8 cellular contexts compared by ENCODE assay signal in the genomic region with DNA sequence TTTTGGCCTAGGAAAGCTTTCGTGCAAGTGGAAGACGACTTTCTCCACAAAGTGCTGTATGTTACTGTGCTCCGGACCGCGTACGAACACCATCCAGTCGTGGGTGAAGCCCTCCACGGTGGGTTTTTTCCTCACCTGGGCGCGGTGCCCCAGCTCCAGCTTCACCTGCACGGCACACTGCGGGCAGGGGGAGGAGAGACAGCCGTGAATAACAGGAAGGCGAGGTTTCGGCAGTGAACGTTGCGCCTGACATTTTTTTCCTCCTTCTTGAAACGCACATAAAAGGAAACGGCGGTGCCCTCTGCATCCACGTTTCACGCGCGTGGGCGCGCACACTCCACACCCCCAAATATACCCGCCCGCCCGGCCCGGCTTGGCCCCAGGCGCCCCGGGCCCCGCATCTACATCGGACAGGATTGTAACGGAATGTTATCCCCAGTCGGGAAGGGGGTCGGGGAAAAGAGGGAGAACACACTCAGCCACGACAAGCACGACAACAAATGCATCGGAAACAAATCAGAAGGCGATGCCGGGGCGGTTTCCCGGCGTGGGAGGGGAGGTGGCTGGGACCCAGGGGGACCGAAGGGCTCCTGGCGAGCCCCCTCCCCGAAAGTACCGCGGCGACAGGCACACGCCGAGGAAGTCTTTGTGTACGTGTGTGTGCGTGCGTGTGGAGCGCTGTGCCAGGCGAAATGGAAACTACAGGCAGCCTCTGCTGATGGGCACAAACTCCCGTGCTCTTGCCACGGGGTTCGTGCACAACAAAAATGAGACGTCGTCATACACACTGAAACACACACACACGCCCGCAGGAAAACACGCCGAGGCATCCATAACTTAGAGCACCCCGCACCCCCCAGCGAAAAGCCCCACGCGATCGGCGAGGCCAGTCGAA. TPM values are rescaled to one million over a fixed set of nuclear protein-coding genes. Genes with fewer than 3 reads are reported as not detected.
DNase-seq lines count a peak whose midpoint lies in the region; ATAC-seq lines count a peak whose summit lies in the region.

No MANE protein-coding gene starts in this region.

- H3K9me3 ChIP-seq in BLaER1 = no peaks in the 10 kb centered on the region
- H3K9me3 ChIP-seq in effector memory CD4-positive, alpha-beta T cell (ENCODE audit: control insufficient read depth, low read length) = no peaks in the 10 kb centered on the region

- DNase-seq in KBM-7 (peak; percentile 54), mesenteric fat pad (ENCODE audit: low spot score) (peak; percentile 89), HPDE6-E6E7 (ENCODE audit: extremely low spot score) (no peak)
- DNase-seq in activated CD8-positive, alpha-beta T cell treated with anti-CD3 and anti-CD28 coated beads, Interleukin-2, amount 10 ng/mL, durations not matched to agents 7 days and 5 days = peak; percentile 65
- DNase-seq in effector memory CD4-positive, alpha-beta T cell = peak; percentile 17 to 50 (median 36)
- peak; percentile 40 to 46 for DNase-seq in stimulated activated CD8-positive, alpha-beta memory T cell treated with anti-CD3 and anti-CD28 coated beads, Interleukin-15, amount 100 ng/mL, for 4 hours (ENCODE audit: low read depth in 2 of 2)

- H3K27ac Mint-ChIP-seq in activated CD8-positive, alpha-beta T cell treated with anti-CD3 and anti-CD28 coated beads, Interleukin-2, amount 10 ng/mL, durations not matched to agents 7 days and 5 days = peak overlapping the region; percentile 94

- H3K4me1 ChIP-seq in BLaER1 = peaks cover 41% of the 10 kb centered on the region
- H3K4me1 ChIP-seq in effector memory CD4-positive, alpha-beta T cell (ENCODE audit: control insufficient read depth, insufficient read depth, low read length, poor library complexity, severe bottlenecking) = peaks cover 18% of the 10 kb centered on the region

- in situ Hi-C loops in KBM-7 (cut with MboI; ENCODE audit: low pct_unique_long_range_greater_than_20kb, low sequenced_read_pairs) = no loop called here

- peaks cover 49% of the 10 kb centered on the region for H3K36me3 Mint-ChIP-seq in activated CD8-positive, alpha-beta T cell treated with anti-CD3 and anti-CD28 coated beads, Interleukin-2, amount 10 ng/mL, durations not matched to agents 7 days and 5 days (ENCODE audit: low read depth)

- H3K4me3 ChIP-seq in BLaER1 = peak overlapping the region; percentile 75
- H3K4me3 ChIP-seq in effector memory CD4-positive, alpha-beta T cell (ENCODE audit: insufficient read depth, low read depth, low read length, poor library complexity, severe bottlenecking) = peak overlapping the region; percentile 83

- peaks cover 65% of the 10 kb centered on the region for H3K27me3 ChIP-seq in BLaER1
- no peaks in the 10 kb centered on the region for H3K27me3 ChIP-seq in effector memory CD4-positive, alpha-beta T cell (replicated peaks; ENCODE audit: control insufficient read depth, insufficient read depth, low read length, poor library complexity, severe bottlenecking)

- CTCF ChIA-PET in activated CD8-positive, alpha-beta T cell treated with anti-CD3 and anti-CD28 coated beads, Interleukin-2, amount 10 ng/mL, durations not matched to agents 7 days and 5 days (lab: Charles Lee) = interaction anchor here (0.9 to 2.9 kb wide), 6 partner anchors 11 to 263 kb away, joined by 3 to 13 read pairs (median 6); no protein-coding TSS in a partner anchor

- H4K20me1 ChIP-seq in BLaER1 = peaks cover 40% of the 10 kb centered on the region

- H3K4me3 Mint-ChIP-seq in activated CD8-positive, alpha-beta T cell treated with anti-CD3 and anti-CD28 coated beads, Interleukin-2, amount 10 ng/mL, durations not matched to agents 7 days and 5 days = peak overlapping the region; percentile 94

- ATAC-seq in activated CD8-positive, alpha-beta T cell treated with anti-CD3 and anti-CD28 coated beads, Interleukin-2, amount 10 ng/mL, durations not matched to agents 7 days and 5 days = no peak
- ATAC-seq in HG02938 (IDR thresholded peaks at IDR 0.05; ENCODE audit: unreplicated experiment) = no peak

- H3K27ac ChIP-seq in BLaER1 = no peak overlapping the region
- H3K27ac ChIP-seq in effector memory CD4-positive, alpha-beta T cell (ENCODE audit: insufficient read depth, low read length, poor library complexity, severe bottlenecking) = peak overlapping the region; percentile 82

- no peaks in the 10 kb centered on the region for H3K27me3 Mint-ChIP-seq in activated CD8-positive, alpha-beta T cell treated with anti-CD3 and anti-CD28 coated beads, Interleukin-2, amount 10 ng/mL, durations not matched to agents 7 days and 5 days (ENCODE audit: low read depth)

- H3K9me3 Mint-ChIP-seq in activated CD8-positive, alpha-beta T cell treated with anti-CD3 and anti-CD28 coated beads, Interleukin-2, amount 10 ng/mL, durations not matched to agents 7 days and 5 days (ENCODE audit: insufficient read depth) = no peaks in the 10 kb centered on the region

- peak overlapping the region; percentile 37; the same call in 1 of the 2 replicates for H3K9ac ChIP-seq in BLaER1

- no peaks in the 10 kb centered on the region for H3K36me3 ChIP-seq in BLaER1
- no peaks in the 10 kb centered on the region for H3K36me3 ChIP-seq in effector memory CD4-positive, alpha-beta T cell (ENCODE audit: control insufficient read depth, insufficient read depth, low read length)

- H3K4me1 Mint-ChIP-seq in activated CD8-positive, alpha-beta T cell treated with anti-CD3 and anti-CD28 coated beads, Interleukin-2, amount 10 ng/mL, durations not matched to agents 7 days and 5 days (ENCODE audit: low read depth) = peaks cover 51% of the 10 kb centered on the region

- H3K4me2 ChIP-seq in BLaER1 = peak overlapping the region; percentile 98

- POLR2A ChIA-PET in activated CD8-positive, alpha-beta T cell treated with anti-CD3 and anti-CD28 coated beads, Interleukin-2, amount 10 ng/mL, durations not matched to agents 7 days and 5 days (lab: Charles Lee) = interaction anchor here (0.8 to 2.4 kb wide), 9 partner anchors 11 to 300 kb away, joined by 4 to 27 read pairs (median 10); a partner anchor contains a TSS

RNA-seq across cellular contexts. Expression of a gene that starts 1.4 kb away (rescaled TPM):
- 100 to 1,000 TPM; 112 to 114 TPM for total RNA-seq in activated CD8-positive, alpha-beta T cell treated with anti-CD3 and anti-CD28 coated beads, Interleukin-2, amount 10 ng/mL, durations not matched to agents 7 days and 5 days
- total RNA-seq in mesenteric fat pad = 9.9 TPM

Comparison
In these comparisons a context has a peak if more than half of its experiments do, and no peak if none do; other contexts are left out.
1. RNA of a gene that starts 1.4 kb away (total RNA-seq): 112 to 114 TPM in activated CD8-positive, alpha-beta T cell treated with anti-CD3 and anti-CD28 coated beads, Interleukin-2, amount 10 ng/mL, durations not matched to agents 7 days and 5 days; 9.9 TPM in mesenteric fat pad (single experiment); every median in the first group is over 10 times any median in the second.